In genomic region chr20:42461965-42462593, GRCh38 we compare ENCODE assay signal across 26 cellular contexts.
A peak's percentile ranks its signal among the peaks of the same experiment; 100 is the strongest.
DNase-seq lines count a peak whose midpoint lies in the region; ATAC-seq and TF ChIP-seq lines count a peak whose summit lies in the region.
"Had no signal": no experiment of that assay in that cellular context is flagged by ENCODE, and none has a peak within 500 bp of the region (broad histone marks: within the 10 kb centered on the region; RNA-seq: fewer than 3 reads in every experiment).

No MANE protein-coding gene starts in this region.

- no peaks in the 10 kb centered on the region for H3K9me2 ChIP-seq in MM.1S (replicated peaks; ENCODE audit: insufficient read depth, low read length)

- no peak overlapping the region for H2AFZ ChIP-seq in MM.1S (ENCODE audit: low read length)

- H4K20me1 ChIP-seq in MM.1S (ENCODE audit: insufficient read depth, low read length), result no peaks in the 10 kb centered on the region

- no peaks in the 10 kb centered on the region for H3K9me3 ChIP-seq in MM.1S (replicated peaks; ENCODE audit: insufficient read depth, low read length)
- H3K9me3 ChIP-seq: neutrophil, spleen had no signal

- no peak overlapping the region for H3K4me2 ChIP-seq in MM.1S (ENCODE audit: low read depth, low read length)

- no peaks in the 10 kb centered on the region for H3K4me1 ChIP-seq in MM.1S (ENCODE audit: low read length)
- H3K4me1 ChIP-seq: spleen had no signal

- no peaks in the 10 kb centered on the region for H3K27me3 ChIP-seq in MM.1S (replicated peaks; ENCODE audit: insufficient read depth, low read length)
- H3K27me3 ChIP-seq: neutrophil, spleen had no signal

- peak; percentile 86 for ATAC-seq in HG02759 (IDR thresholded peaks at IDR 0.05; ENCODE audit: unreplicated experiment)
- ATAC-seq: activated CD8-positive, alpha-beta T cell treated with anti-CD3 and anti-CD28 coated beads for 36 hours; SK-N-SH treated with all-trans-retinoic acid at 6 μM for 48 hours had no signal

- no peaks in the 10 kb centered on the region for H3F3A ChIP-seq in MM.1S (ENCODE audit: insufficient read depth, low read length)

- H3K4me3 ChIP-seq in MM.1S (ENCODE audit: low read length), result no peak overlapping the region
- H3K4me3 ChIP-seq: spleen had no signal

- no peak overlapping the region for H3K9ac ChIP-seq in MM.1S (ENCODE audit: low read length)

- peak; percentile 7 for DNase-seq in NCI-H82 (lab: John Stamatoyannopoulos, UW)
- DNase-seq in NCI-H82 treated with DMSO at 0.1 percent for 48 hours (lab: John Stamatoyannopoulos, UW; ENCODE audit: unreplicated experiment), result no peak
- DNase-seq in MM.1S, result peak; percentile 9
- DNase-seq in inferior parietal cortex (ENCODE audit: extremely low spot score), result no peak
- DNase-seq in NCI-H187 (lab: John Stamatoyannopoulos, UW), result no peak
- no peak for DNase-seq in mesenteric fat pad (ENCODE audit: low spot score)
- DNase-seq in activated naive CD4-positive, alpha-beta T cell treated with Interleukin-2 at 50 U/mL for 16 hours, result no peak
- DNase-seq: 8988T; activated CD4-positive, CD25-positive, alpha-beta regulatory T cell; activated CD8-positive, alpha-beta T cell treated with anti-CD3 and anti-CD28 coated beads for 36 hours; activated naive CD4-positive, alpha-beta T cell treated with anti-CD3 and anti-CD28 coated beads, Interleukin-2, amount 10 ng/mL, durations not matched to agents 7 days and 5 days; activated T-cell treated with anti-CD3 and anti-CD28 coated beads, Interleukin-2, amount 50 U/mL, for 48 hours; AML-193; anterior cingulate cortex; caudate nucleus; COR-L47; dermis blood vessel endothelial cell; DND-41; HCEC 1CT; immature natural killer cell; NCI-H1105 treated with DMSO at 0.1 percent for 48 hours; NCI-H510A treated with DMSO at 0.1 percent for 48 hours; spleen had no signal

- no peak for TF ChIP-seq CTCF in MM.1S (IDR thresholded peaks at IDR 0.05; ENCODE audit: low read length)

- no peaks in the 10 kb centered on the region for H3K79me2 ChIP-seq in MM.1S (ENCODE audit: low read length)

- no peaks in the 10 kb centered on the region for H3K36me3 ChIP-seq in MM.1S (replicated peaks; ENCODE audit: insufficient read depth, low read length)
- H3K36me3 ChIP-seq: neutrophil, spleen had no signal

- no peak overlapping the region for H3K27ac ChIP-seq in MM.1S (ENCODE audit: low read length)
- H3K27ac ChIP-seq: neutrophil had no signal

Comparison
In these comparisons a context has a peak if more than half of its experiments do, and no peak if none do; other contexts are left out.
1. DNase-seq: peak in NCI-H82 (single experiment) and MM.1S (single experiment); none in NCI-H82 treated with DMSO at 0.1 percent for 48 hours (single experiment), inferior parietal cortex (single experiment), NCI-H187 (0 of 2), mesenteric fat pad (single experiment) and activated naive CD4-positive, alpha-beta T cell treated with Interleukin-2 at 50 U/mL for 16 hours (single experiment).